13 cellular contexts compared by ENCODE assay signal in the genomic region with DNA sequence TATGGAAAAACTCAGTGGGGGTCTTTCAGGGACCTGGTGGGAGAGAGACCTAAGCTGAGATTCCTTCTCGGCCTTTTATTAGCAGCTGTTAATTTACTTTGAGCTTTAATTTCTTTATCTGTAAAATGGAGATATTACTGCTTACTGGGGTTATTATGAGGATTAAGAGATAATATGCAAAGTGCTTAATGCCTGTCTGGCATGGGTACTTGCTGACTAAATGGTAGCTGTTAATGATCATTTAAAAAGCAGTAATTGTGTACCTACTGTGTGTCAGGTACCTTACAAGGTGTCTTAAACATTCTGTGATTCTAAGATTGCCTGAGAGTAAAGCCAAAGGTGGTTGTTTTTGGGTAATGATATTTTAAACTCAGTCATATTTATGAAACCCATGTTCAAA. TPM values are rescaled to one million over a fixed set of nuclear protein-coding genes. Genes with fewer than 3 reads are reported as not detected.
DNase-seq lines count a peak whose midpoint lies in the region; ATAC-seq, FAIRE-seq and TF ChIP-seq lines count a peak whose summit lies in the region.
"Had no signal": no experiment of that assay in that cellular context is flagged by ENCODE, and none has a peak within 500 bp of the region (broad histone marks: within the 10 kb centered on the region; RNA-seq: fewer than 3 reads in every experiment).

No MANE protein-coding gene starts in this region.

- peak overlapping the region in 1 of 5 experiments; percentile 93 for H3K27ac Mint-ChIP-seq in brain
- H3K27ac Mint-ChIP-seq: dendritic cell treated with granulocyte-macrophage colony-stimulating factor and Interleukin-4, amounts not matched to agents 40 ng/mL and 50 ng/mL, for 4 days had no signal

- no peak overlapping the region for H2BK20ac ChIP-seq in IMR-90 (ENCODE audit: low read depth, low read length)

- H3K27me3 ChIP-seq in IMR-90 (ENCODE audit: control insufficient read depth, insufficient read depth, low read length) (peaks cover 5% of the 10 kb centered on the region; the same call in 1 of the 2 replicates), keratinocyte (ENCODE audit: control insufficient read depth, extremely low read depth, insufficient read depth, low read length) (no peaks in the 10 kb centered on the region), suprapubic skin (no peaks in the 10 kb centered on the region)

- no peak overlapping the region for H3K14ac ChIP-seq in IMR-90 (replicated peaks; ENCODE audit: low read depth, low read length)

- no peak for TF ChIP-seq RAD21 in IMR-90 (IDR thresholded peaks at IDR 0.05; ENCODE audit: low read length)

- H3K4me3 Mint-ChIP-seq in brain, result peak overlapping the region; percentile 85 to 94 (median 91)
- H3K4me3 Mint-ChIP-seq: dendritic cell treated with granulocyte-macrophage colony-stimulating factor and Interleukin-4, amounts not matched to agents 40 ng/mL and 50 ng/mL, for 4 days had no signal

- no CpG with 5 or more reads among the region's 1 CpG for WGBS in IMR-90 (ENCODE audit: extremely low coverage in 2 of 2, insufficient read length in 1 of 2), 2 experiments
- whole genome bisulfite sequencing in suprapubic skin, result 36% methylated on average over 1 of the region's 1 CpG

- H3K4me2 ChIP-seq in IMR-90 (ENCODE audit: low read depth, low read length) (no peak overlapping the region), keratinocyte (ENCODE audit: control insufficient read depth, extremely low read depth, insufficient read depth, low read depth, low read length) (peak overlapping the region; percentile 89)

- no peak overlapping the region for H4K8ac ChIP-seq in IMR-90 (ENCODE audit: low read depth in 2 of 2, low read length in 2 of 2)

- H3K4me1 ChIP-seq in IMR-90 (ENCODE audit: control insufficient read depth, insufficient read depth, low read length) (peaks cover 7% of the 10 kb centered on the region), keratinocyte (ENCODE audit: control insufficient read depth, extremely low read depth, insufficient read depth, low read length) (peaks cover 48% of the 10 kb centered on the region), suprapubic skin (peaks cover 67% of the 10 kb centered on the region)

- FAIRE-seq in keratinocyte (lab: Jason Lieb, UNC), result no peak
- FAIRE-seq in urothelium cell line (lab: Jason Lieb, UNC), result no peak
- FAIRE-seq: GM12892 had no signal

- H2BK120ac ChIP-seq in IMR-90 (ENCODE audit: low read depth, low read length), result no peak overlapping the region

- H3K9ac ChIP-seq in IMR-90 (ENCODE audit: low read depth, low read length) (no peak overlapping the region), keratinocyte (ENCODE audit: control insufficient read depth, extremely low read depth, insufficient read depth, low read length) (peak overlapping the region; percentile 89)

- H3K9me1 ChIP-seq in IMR-90 (ENCODE audit: insufficient read depth, low read length), result peaks cover 2% of the 10 kb centered on the region; the same call in 1 of the 2 replicates
- H3K9me1 ChIP-seq in keratinocyte (ENCODE audit: control insufficient read depth, extremely low read depth, insufficient read depth, low read length), result peaks cover 2% of the 10 kb centered on the region

- TF ChIP-seq CTCF in IMR-90 (conservative IDR thresholded peaks at IDR 0.05; ENCODE audit: low read depth, low read length) (no peak), brain (conservative IDR thresholded peaks at IDR 0.05) (no peak), keratinocyte (optimal IDR thresholded peaks at IDR 0.05 in 1 of 3, IDR thresholded peaks at IDR 0.05 in 1 of 3, conservative IDR thresholded peaks at IDR 0.05 in 1 of 3; ENCODE audit: extremely low read depth in 1 of 3, insufficient read depth in 2 of 3, low read length in 3 of 3) (no peak), suprapubic skin (IDR thresholded peaks at IDR 0.05) (no peak)

- no peak overlapping the region for H2BK15ac ChIP-seq in IMR-90 (ENCODE audit: low read depth, low read length)

- ATAC-seq in IMR-90 (ENCODE audit: low read depth), result no peak

- no peak overlapping the region for H3K56ac ChIP-seq in IMR-90 (ENCODE audit: extremely low read depth, insufficient read depth, low read length)

- in situ Hi-C loops in IMR-90 (cut with MboI; ENCODE audit: low sequenced_read_pairs), result no loop called here

- H4K20me1 ChIP-seq in IMR-90 (ENCODE audit: insufficient read depth, low read length) (no peaks in the 10 kb centered on the region), keratinocyte (ENCODE audit: control insufficient read depth, extremely low read depth, insufficient read depth, low read length) (peaks cover 21% of the 10 kb centered on the region)

- CTCF ChIA-PET in IMR-90 (lab: Yijun Ruan, JAX), result interaction anchor here (1.1 kb wide), 1 partner anchor 32 kb away, joined by 6 read pairs; no protein-coding TSS in a partner anchor

- BruUV-seq in IMR-90 (replicated peaks; lab: Mats Ljungman, UMichigan), result no TSS peak

- no peak overlapping the region for H4K91ac ChIP-seq in IMR-90 (ENCODE audit: insufficient read depth, low read depth, low read length)

- H3K79me2 ChIP-seq in keratinocyte (ENCODE audit: control insufficient read depth, insufficient read depth, low read length), result peaks cover 78% of the 10 kb centered on the region

- peaks cover 17% of the 10 kb centered on the region for H3K27me3 Mint-ChIP-seq in brain

- H3K36me3 ChIP-seq in IMR-90 (ENCODE audit: control insufficient read depth, insufficient read depth, low read length) (no peaks in the 10 kb centered on the region), keratinocyte (ENCODE audit: control insufficient read depth in 2 of 2, extremely low read depth in 1 of 2, insufficient read depth in 2 of 2, low read length in 2 of 2) (peaks cover 4 to 41% of the 10 kb centered on the region in 2 experiments), suprapubic skin (no peaks in the 10 kb centered on the region)

- H2BK5ac ChIP-seq in IMR-90 (ENCODE audit: low read depth, low read length, poor library complexity, severe bottlenecking), result no peak overlapping the region

- DNase-seq in IMR-90, result no peak
- no peak for DNase-seq in keratinocyte (ENCODE audit: low read depth, low spot score)
- no peak for DNase-seq in suprapubic skin (ENCODE audit: low spot score in 2 of 2)
- DNase-seq in Ammon's horn (ENCODE audit: low spot score), result no peak
- DNase-seq in urothelium cell line (ENCODE audit: low spot score), result no peak
- DNase-seq in activated CD8-positive, alpha-beta memory T cell treated with anti-CD3 and anti-CD28 coated beads, Interleukin-2, amount 50 U/mL, for 48 hours, result no peak
- DNase-seq: activated CD4-positive, alpha-beta T cell treated with anti-CD3 and anti-CD28 coated beads for 48 hours; activated gamma-delta T cell treated with Interleukin-2 at 50 U/mL for 16 hours; NCI-H524 had no signal

- no peak overlapping the region for H2AK9ac ChIP-seq in IMR-90 (replicated peaks; ENCODE audit: low read depth, low read length, poor library complexity)

- no peak overlapping the region for H3K18ac ChIP-seq in IMR-90 (ENCODE audit: low read depth, low read length)

- intact Hi-C loops in IMR-90 (cut with micrococcal nuclease), result no loop called here

- H2AFZ ChIP-seq in IMR-90 (replicated peaks; ENCODE audit: low read length, poor library complexity) (no peak overlapping the region), keratinocyte (ENCODE audit: control insufficient read depth, low read length) (no peak overlapping the region)

- no peak for TF ChIP-seq EP300 in suprapubic skin (IDR thresholded peaks at IDR 0.05)

- H3K9me3 Mint-ChIP-seq in brain, result no peaks in the 10 kb centered on the region
- H3K9me3 Mint-ChIP-seq: dendritic cell treated with granulocyte-macrophage colony-stimulating factor and Interleukin-4, amounts not matched to agents 40 ng/mL and 50 ng/mL, for 4 days had no signal

- H3K4me3 ChIP-seq in IMR-90 (ENCODE audit: insufficient read depth, low read depth, low read length), result no peak overlapping the region
- H3K4me3 ChIP-seq in keratinocyte (ENCODE audit: control insufficient read depth in 2 of 3, extremely low read depth in 1 of 3, insufficient read depth in 2 of 3, low read depth in 1 of 3, low read length in 3 of 3), result peak overlapping the region; percentile 59 to 98 (median 84)
- peak overlapping the region; percentile 71 for H3K4me3 ChIP-seq in suprapubic skin
- H3K4me3 ChIP-seq: SK-N-MC had no signal

- peaks cover 25 to 49% of the 10 kb centered on the region in 2 experiments for H3K79me1 ChIP-seq in IMR-90 (ENCODE audit: low read depth in 1 of 2, low read length in 2 of 2)

- no peak overlapping the region for H3K4ac ChIP-seq in IMR-90 (ENCODE audit: low read depth, low read length)

- H3K36me3 Mint-ChIP-seq in brain, result no peaks in the 10 kb centered on the region

- peak overlapping the region; percentile 28; the same call in 1 of the 2 replicates for H3K23ac ChIP-seq in IMR-90 (ENCODE audit: low read depth, low read length)

- H3K4me1 Mint-ChIP-seq in brain, result peaks cover 44% of the 10 kb centered on the region

- TF ChIP-seq POLR2A in IMR-90 (IDR thresholded peaks at IDR 0.05; ENCODE audit: low read depth, low read length), result no peak
- no peak for TF ChIP-seq POLR2A in suprapubic skin (IDR thresholded peaks at IDR 0.05)

- no peak overlapping the region for H3K27ac ChIP-seq in IMR-90 (ENCODE audit: insufficient read depth, low read length)
- peak overlapping the region; percentile 78 for H3K27ac ChIP-seq in keratinocyte (ENCODE audit: control insufficient read depth, insufficient read depth, low read length)
- peak overlapping the region; percentile 87 for H3K27ac ChIP-seq in suprapubic skin
- H3K27ac ChIP-seq: SK-N-MC had no signal

- dilution Hi-C loops in IMR-90 (cut with HindIII; ENCODE audit: low sequenced_read_pairs, unreplicated experiment), result no loop called here
- dilution Hi-C loops in keratinocyte (cut with MboI; ENCODE audit: extremely low pct_ligation_motif_present, low sequenced_read_pairs), result no loop called here

- H2AK5ac ChIP-seq in IMR-90 (ENCODE audit: low read depth, low read length), result no peak overlapping the region

- H3K9me3 ChIP-seq in IMR-90 (ENCODE audit: control insufficient read depth, insufficient read depth, low read length), result no peaks in the 10 kb centered on the region
- H3K9me3 ChIP-seq in keratinocyte (ENCODE audit: control insufficient read depth, low read depth, low read length), result no peaks in the 10 kb centered on the region
- H3K9me3 ChIP-seq in suprapubic skin, result no peaks in the 10 kb centered on the region

- POLR2A ChIA-PET in IMR-90 (lab: Charles Lee; ENCODE audit: unreplicated experiment), result no interaction called here

- H4K5ac ChIP-seq in IMR-90 (ENCODE audit: low read depth, low read length), result no peak overlapping the region

RNA-seq across cellular contexts. Expression of a gene that starts 2.6 kb away (rescaled TPM):
- total RNA-seq in IMR-90 (2012; rRNA removed) (43.9 and 88.3 TPM in 2 replicates), suprapubic skin (100 to 1,000 TPM in 3 of 4 donors, 10 to 100 TPM in 1; 89.6 to 204 (median 161) TPM)
- polyA plus RNA-seq in IMR-90 (2012; rRNA removed) (10.7 and 12.5 TPM in 2 replicates), brain (ENCODE audit: insufficient read depth, low read depth, low replicate concordance) (7.3 TPM), keratinocyte (258 to 441 TPM (median 273 TPM) in 3 replicates)
- 2.7 and 5.4 TPM in 2 replicates for polyA plus RNA-seq in IMR-90 (2012; cell fraction: cytosol; rRNA removed)
- 3.5 and 9.3 TPM in 2 replicates for polyA plus RNA-seq in IMR-90 (2012; cell fraction: nucleus; rRNA removed; ENCODE audit: low replicate concordance)
- polyA plus RNA-seq in keratinocyte (2011; ENCODE audit: low read depth), result 360 TPM
- 148 and 205 TPM in 2 replicates for polyA plus RNA-seq in keratinocyte (2011; cell fraction: cytosol; rRNA removed)
- 661 and 820 TPM in 2 replicates for polyA plus RNA-seq in keratinocyte (2011; cell fraction: nucleus; rRNA removed)
- 169 and 660 TPM in 2 replicates for polyA plus RNA-seq in keratinocyte (2012; ENCODE audit: low replicate concordance)
- 374 to 691 TPM (median 492 TPM) in 3 replicates for polyA minus RNA-seq in keratinocyte
- polyA minus RNA-seq in keratinocyte (2011; cell fraction: cytosol; rRNA and poly(A)+ RNA removed), result 252 TPM
- polyA minus RNA-seq in keratinocyte (2011; cell fraction: nucleus; rRNA and poly(A)+ RNA removed), result 750 and 1,558 TPM in 2 replicates

Comparison
In these comparisons a context has a peak if more than half of its experiments do, and no peak if none do; other contexts are left out.
1. RNA of a gene that starts 2.6 kb away (polyA plus RNA-seq): 148 to 820 TPM in keratinocyte; 2.7 to 12.5 TPM in IMR-90 and 7.3 TPM in brain (single experiment); every median in the first group is over 10 times any median in the second.